ENCODE assay signal across 9 cellular contexts in genomic region chr10:69086131-69086530, GRCh38. TPM values are rescaled to one million over a fixed set of nuclear protein-coding genes. Genes with fewer than 3 reads are reported as not detected.
A peak's percentile ranks its signal among the peaks of the same experiment; 100 is the strongest.
DNase-seq lines count a peak whose midpoint lies in the region; ATAC-seq, FAIRE-seq and TF ChIP-seq lines count a peak whose summit lies in the region.
"Had no signal": no experiment of that assay in that cellular context is flagged by ENCODE, and none has a peak within 500 bp of the region (broad histone marks: within the 10 kb centered on the region; RNA-seq: fewer than 3 reads in every experiment).

No MANE protein-coding gene starts in this region.

- H3K79me2 ChIP-seq in HCT116 (ENCODE audit: insufficient read depth, low read length) = no peaks in the 10 kb centered on the region

- H3K9me2 ChIP-seq in HCT116 (ENCODE audit: insufficient read depth) = no peaks in the 10 kb centered on the region

- DNase-seq in HCT116 (ENCODE audit: low read depth, low spot score) = no peak
- no peak for DNase-seq in T-helper 17 cell
- DNase-seq in fibroblast of pulmonary artery (ENCODE audit: low read depth) = peak; percentile 71
- no peak for DNase-seq in putamen (ENCODE audit: low spot score)
- no peak for DNase-seq in stimulated activated CD4-positive, alpha-beta T cell treated with anti-CD3 and anti-CD28 coated beads, Interleukin-4, amount 100 ng/mL, for 1 hour
- DNase-seq in NCI-H524 treated with DMSO at 0.1 percent for 48 hours (lab: John Stamatoyannopoulos, UW) = no peak
- no peak for DNase-seq in GM12891 (ENCODE audit: insufficient read length, low spot score)
- DNase-seq: stimulated activated CD4-positive, alpha-beta T cell treated with anti-CD3 and anti-CD28 coated beads, Interleukin-15, amount 100 ng/mL, for 24 hours had no signal

- H3K27me3 ChIP-seq in HCT116 (ENCODE audit: insufficient read depth, low read length) (no peaks in the 10 kb centered on the region), skeletal muscle satellite cell (ENCODE audit: control insufficient read depth, insufficient read depth, low read length) (no peaks in the 10 kb centered on the region)

- peak overlapping the region; percentile 87 for H3K4me3 Mint-ChIP-seq in T-helper 17 cell

- ATAC-seq in HCT116 (no peak), T-helper 17 cell (no peak)

- H2AFZ ChIP-seq in HCT116 (ENCODE audit: low read depth, low read length, poor library complexity, severe bottlenecking) = peak overlapping the region; percentile 46

- H3K4me1 Mint-ChIP-seq in T-helper 17 cell = peaks cover 41% of the 10 kb centered on the region

- no peak overlapping the region for H3K27ac ChIP-seq in HCT116 (ENCODE audit: low read depth, low read length)

- H3K9me3 ChIP-seq in HCT116 (ENCODE audit: control insufficient read depth in 1 of 2, insufficient read depth in 1 of 2, low read depth in 1 of 2, low read length in 2 of 2) = no peaks in the 10 kb centered on the region
- H3K9me3 ChIP-seq in T-helper 17 cell (ENCODE audit: control insufficient read depth, low read length, poor library complexity, severe bottlenecking) = peaks cover 2% of the 10 kb centered on the region
- no peaks in the 10 kb centered on the region for H3K9me3 ChIP-seq in skeletal muscle satellite cell (replicated peaks; ENCODE audit: low read length)

- no peaks in the 10 kb centered on the region for H3K27me3 Mint-ChIP-seq in T-helper 17 cell

- H3K36me3 Mint-ChIP-seq in T-helper 17 cell (ENCODE audit: low read depth) = no peaks in the 10 kb centered on the region

- CTCF ChIA-PET in HCT116 (lab: Charles Lee) = no interaction called here

- no peak overlapping the region for H3K9ac ChIP-seq in HCT116 (ENCODE audit: low read length)
- peak overlapping the region; percentile 64 for H3K9ac ChIP-seq in skeletal muscle satellite cell (ENCODE audit: low read depth, low read length)

- TF ChIP-seq RAD21 in HCT116 (IDR thresholded peaks at IDR 0.05; ENCODE audit: low read depth) = no peak

- no peaks in the 10 kb centered on the region for H4K20me1 ChIP-seq in HCT116 (ENCODE audit: insufficient read depth)

- peak overlapping the region; percentile 100 for H3K27ac Mint-ChIP-seq in T-helper 17 cell

- no peak for TF ChIP-seq POLR2A in HCT116 (IDR thresholded peaks at IDR 0.05; ENCODE audit: borderline replicate concordance, extremely low read depth, insufficient read depth, insufficient read length)
- TF ChIP-seq POLR2A in GM12891 (IDR thresholded peaks at IDR 0.05; ENCODE audit: low read depth, low read length) = no peak

- POLR2A ChIA-PET in HCT116 (lab: Charles Lee) = no interaction called here

- no TSS peak for BruUV-seq in HCT116 (replicated peaks; lab: Mats Ljungman, UMichigan)

- RAD21 ChIA-PET in HCT116 (lab: Charles Lee; ENCODE audit: low non-redundant PET in 1 of 2, low total read pairs in 2 of 2, uncharacterized antibody in 2 of 2, unreplicated experiment in 2 of 2) = no interaction called here

- intact Hi-C loops in HCT116 (cut with micrococcal nuclease) = no loop called here

- FAIRE-seq in GM12891 (lab: Jason Lieb, UNC) = no peak

- no peaks in the 10 kb centered on the region for H3K36me3 ChIP-seq in HCT116 (ENCODE audit: control insufficient read depth in 1 of 2, insufficient read depth in 2 of 2, low read length in 2 of 2)
- peaks cover 4% of the 10 kb centered on the region for H3K36me3 ChIP-seq in skeletal muscle satellite cell (ENCODE audit: insufficient read depth, low read length)

- H3K4me2 ChIP-seq in HCT116 (ENCODE audit: low read length) = no peak overlapping the region
- peak overlapping the region; percentile 74 for H3K4me2 ChIP-seq in skeletal muscle satellite cell (ENCODE audit: low read length)

- no peak for TF ChIP-seq CTCF in HCT116 (IDR thresholded peaks at IDR 0.05 in 2 of 3, conservative IDR thresholded peaks at IDR 0.05 in 1 of 3; ENCODE audit: borderline replicate concordance in 1 of 3, insufficient read depth in 1 of 3, low read depth in 2 of 3, low read length in 2 of 3)
- TF ChIP-seq CTCF in fibroblast of pulmonary artery (IDR thresholded peaks at IDR 0.05; ENCODE audit: low read length, missing control alignments) = no peak

- H3K4me1 ChIP-seq in HCT116 (ENCODE audit: control insufficient read depth in 1 of 2, insufficient read depth in 2 of 2, low read length in 2 of 2) (no peaks in the 10 kb centered on the region), skeletal muscle satellite cell (ENCODE audit: control insufficient read depth, insufficient read depth, low read length) (peaks cover 27% of the 10 kb centered on the region)

- H3K4me3 ChIP-seq in HCT116 (replicated peaks in 1 of 2; ENCODE audit: low read depth in 1 of 2, low read length in 2 of 2) (no peak overlapping the region), fibroblast of pulmonary artery (replicated peaks; ENCODE audit: low read depth, low read length) (no peak overlapping the region), skeletal muscle satellite cell (ENCODE audit: low read length) (peak overlapping the region; percentile 57)

TF ChIP-seq in HCT116, 20 proteins besides CTCF, POLR2A, EP300 and RAD21:
- no peak for TF ChIP-seq CEBPB (IDR thresholded peaks at IDR 0.05; ENCODE audit: low read depth)
- no peak for TF ChIP-seq MAX (IDR thresholded peaks at IDR 0.05)
- no peak for TF ChIP-seq EZH2phosphoT487 (IDR thresholded peaks at IDR 0.05; ENCODE audit: borderline replicate concordance)
- TF ChIP-seq SRF (IDR thresholded peaks at IDR 0.05; ENCODE audit: low read depth) = no peak
- no peak for TF ChIP-seq ZFX (IDR thresholded peaks at IDR 0.05)

TF ChIP-seq in GM12891, 5 proteins besides CTCF, POLR2A, EP300 and RAD21:
- TF ChIP-seq PAX5 (IDR thresholded peaks at IDR 0.05; ENCODE audit: insufficient read depth, low read length, severe bottlenecking) (no peak), POLR2AphosphoS5 (IDR thresholded peaks at IDR 0.05; ENCODE audit: low read depth, low read length) (no peak)

RNA-seq across cellular contexts. Expression of gene SRGN, which starts 1.8 kb away (rescaled TPM):
- total RNA-seq in HCT116 (2021; ENCODE audit: unreplicated experiment) (1.8 TPM), T-helper 17 cell (100 to 1,000 TPM; 382 to 467 TPM)
- polyA plus RNA-seq in HCT116 (2012) = 0.07 TPM in 1 of 2 replicates, not detected in the other
- 183 and 286 TPM in 2 replicates for total RNA-seq in skeletal muscle satellite cell (2012; rRNA removed)
- 1,164 TPM for polyA plus RNA-seq in GM12891 (2012; ENCODE audit: low read depth, missing spikeins)

RNA-seq across cellular contexts. Expression of gene VPS26A, which starts 37.8 kb away (rescaled TPM):
- total RNA-seq in HCT116 (2021; ENCODE audit: unreplicated experiment) = 65.1 TPM
- polyA plus RNA-seq in HCT116 (2012) = 10.6 and 18.3 TPM in 2 replicates
- 10 to 100 TPM; 28.7 to 36.7 TPM for total RNA-seq in T-helper 17 cell
- total RNA-seq in skeletal muscle satellite cell (2012; rRNA removed) = 19.0 and 32.7 TPM in 2 replicates
- polyA plus RNA-seq in GM12891 (2012; ENCODE audit: low read depth, missing spikeins) = 19.7 TPM

Comparison
In these comparisons a context has a peak if more than half of its experiments do, and no peak if none do; other contexts are left out.
1. RNA of gene SRGN, which starts 1.8 kb away (total RNA-seq): 382 to 467 TPM in T-helper 17 cell; 1.8 TPM in HCT116 (single experiment); every median in the first group is over 100 times any median in the second.